Comparison of ENCODE assay signal across 13 cellular contexts in the genomic region with DNA sequence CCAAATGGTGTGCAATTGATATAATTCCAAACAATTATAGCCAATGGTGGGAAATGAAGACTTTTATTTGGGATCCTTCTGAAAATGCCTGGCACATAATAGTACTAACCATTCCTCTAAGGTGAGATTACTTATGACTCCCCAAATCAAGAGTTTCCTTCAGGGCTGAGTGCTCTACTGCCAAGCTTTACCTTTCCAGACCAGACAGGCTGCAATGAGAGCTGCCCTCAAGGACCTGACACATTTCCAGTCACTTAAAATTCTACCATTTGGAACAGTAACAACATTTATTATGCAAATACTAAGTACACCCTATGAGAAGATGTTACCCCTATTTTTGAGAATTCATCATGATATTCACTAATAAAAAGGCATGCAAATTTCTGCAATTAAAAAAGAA. TPM values are rescaled to one million over a fixed set of nuclear protein-coding genes. Genes with fewer than 3 reads are reported as not detected.
DNase-seq lines count a peak whose midpoint lies in the region; ATAC-seq lines count a peak whose summit lies in the region.
"Had no signal": no experiment of that assay in that cellular context is flagged by ENCODE, and none has a peak within 500 bp of the region (broad histone marks: within the 10 kb centered on the region; RNA-seq: fewer than 3 reads in every experiment).

No MANE protein-coding gene starts in this region.

- H3K9me3 Mint-ChIP-seq in activated CD4-positive, alpha-beta T cell treated with anti-CD3 and anti-CD28 coated beads for 36 hours (ENCODE audit: low read depth), result no peaks in the 10 kb centered on the region
- no peaks in the 10 kb centered on the region for H3K9me3 Mint-ChIP-seq in activated naive CD4-positive, alpha-beta T cell treated with anti-CD3 and anti-CD28 coated beads, Interleukin-2, amount 50 U/mL, for 72 hours
- no peaks in the 10 kb centered on the region for H3K9me3 Mint-ChIP-seq in activated naive CD4-positive, alpha-beta T cell treated with anti-CD3 and anti-CD28 coated beads, Interleukin-2, amount 10 ng/mL, durations not matched to agents 7 days and 5 days
- H3K9me3 Mint-ChIP-seq in activated naive CD8-positive, alpha-beta T cell treated with anti-CD3 and anti-CD28 coated beads for 36 hours, result no peaks in the 10 kb centered on the region
- H3K9me3 Mint-ChIP-seq: CD8-positive, alpha-beta T cell had no signal

- no peak for ATAC-seq in activated CD4-positive, alpha-beta T cell treated with anti-CD3 and anti-CD28 coated beads for 36 hours
- ATAC-seq in activated naive CD4-positive, alpha-beta T cell treated with anti-CD3 and anti-CD28 coated beads, Interleukin-2, amount 50 U/mL, for 72 hours, result peak; percentile 38 to 39
- ATAC-seq in left lobe of liver (no peak), GM21367 (IDR thresholded peaks at IDR 0.05; ENCODE audit: unreplicated experiment) (no peak)
- ATAC-seq: CD8-positive, alpha-beta T cell; HepG2 had no signal

- no peaks in the 10 kb centered on the region for H3K27me3 Mint-ChIP-seq in activated CD4-positive, alpha-beta T cell treated with anti-CD3 and anti-CD28 coated beads for 36 hours
- H3K27me3 Mint-ChIP-seq in activated naive CD4-positive, alpha-beta T cell treated with anti-CD3 and anti-CD28 coated beads, Interleukin-2, amount 10 ng/mL, durations not matched to agents 7 days and 5 days, result no peaks in the 10 kb centered on the region
- H3K27me3 Mint-ChIP-seq in activated naive CD8-positive, alpha-beta T cell treated with anti-CD3 and anti-CD28 coated beads for 36 hours, result no peaks in the 10 kb centered on the region

- POLR2A ChIA-PET in activated CD4-positive, alpha-beta T cell treated with anti-CD3 and anti-CD28 coated beads for 36 hours (lab: Charles Lee), result interaction anchor here (0.6 to 1.4 kb wide), 2 partner anchors 12 to 21 kb away, joined by 3 to 6 read pairs; a partner anchor contains a TSS

- intact Hi-C loops in activated CD4-positive, alpha-beta T cell treated with anti-CD3 and anti-CD28 coated beads for 36 hours (cut with DNase I, micrococcal nuclease), result loop anchor here in 1 of 2 experiments (1.0 kb wide), 1 partner anchor 15 kb away; no protein-coding TSS in a partner anchor

- no peak overlapping the region for H3K4me3 Mint-ChIP-seq in activated CD4-positive, alpha-beta T cell treated with anti-CD3 and anti-CD28 coated beads for 36 hours
- no peak overlapping the region for H3K4me3 Mint-ChIP-seq in activated naive CD4-positive, alpha-beta T cell treated with anti-CD3 and anti-CD28 coated beads, Interleukin-2, amount 10 ng/mL, durations not matched to agents 7 days and 5 days
- no peak overlapping the region for H3K4me3 Mint-ChIP-seq in activated naive CD8-positive, alpha-beta T cell treated with anti-CD3 and anti-CD28 coated beads for 36 hours
- H3K4me3 Mint-ChIP-seq: CD14-positive monocyte; CD8-positive, alpha-beta T cell had no signal

- peak overlapping the region; percentile 59 for H3K27ac Mint-ChIP-seq in activated CD4-positive, alpha-beta T cell treated with anti-CD3 and anti-CD28 coated beads for 36 hours
- H3K27ac Mint-ChIP-seq in activated naive CD4-positive, alpha-beta T cell treated with anti-CD3 and anti-CD28 coated beads, Interleukin-2, amount 50 U/mL, for 72 hours, result peak overlapping the region in 1 of 2 donors; percentile 80
- H3K27ac Mint-ChIP-seq in activated naive CD4-positive, alpha-beta T cell treated with anti-CD3 and anti-CD28 coated beads, Interleukin-2, amount 10 ng/mL, durations not matched to agents 7 days and 5 days, result no peak overlapping the region
- peak overlapping the region; percentile 29 for H3K27ac Mint-ChIP-seq in activated naive CD8-positive, alpha-beta T cell treated with anti-CD3 and anti-CD28 coated beads for 36 hours
- H3K27ac Mint-ChIP-seq: CD8-positive, alpha-beta T cell had no signal

- CTCF ChIA-PET in activated CD4-positive, alpha-beta T cell treated with anti-CD3 and anti-CD28 coated beads for 36 hours (lab: Charles Lee), result no interaction called here
- CTCF ChIA-PET in activated naive CD4-positive, alpha-beta T cell treated with anti-CD3 and anti-CD28 coated beads, Interleukin-2, amount 10 ng/mL, durations not matched to agents 7 days and 5 days (lab: Charles Lee), result no interaction called here

- peaks cover 86% of the 10 kb centered on the region for H3K36me3 Mint-ChIP-seq in activated CD4-positive, alpha-beta T cell treated with anti-CD3 and anti-CD28 coated beads for 36 hours (ENCODE audit: low read depth)
- H3K36me3 Mint-ChIP-seq in activated naive CD4-positive, alpha-beta T cell treated with anti-CD3 and anti-CD28 coated beads, Interleukin-2, amount 50 U/mL, for 72 hours, result peaks cover 48 to 82% of the 10 kb centered on the region in 2 donors
- H3K36me3 Mint-ChIP-seq in activated naive CD4-positive, alpha-beta T cell treated with anti-CD3 and anti-CD28 coated beads, Interleukin-2, amount 10 ng/mL, durations not matched to agents 7 days and 5 days, result peaks cover 75% of the 10 kb centered on the region
- H3K36me3 Mint-ChIP-seq in activated naive CD8-positive, alpha-beta T cell treated with anti-CD3 and anti-CD28 coated beads for 36 hours, result peaks cover 57% of the 10 kb centered on the region

- DNase-seq in activated CD4-positive, alpha-beta T cell treated with anti-CD3 and anti-CD28 coated beads for 36 hours, result no peak
- DNase-seq in activated CD4-positive, alpha-beta T cell treated with anti-CD3 and anti-CD28 coated beads, Interleukin-2, amount 50 U/mL, for 1 hour, result no peak
- no peak for DNase-seq in activated naive CD4-positive, alpha-beta T cell treated with anti-CD3 and anti-CD28 coated beads, Interleukin-2, amount 50 U/mL, for 72 hours (ENCODE audit: low spot score in 2 of 2)
- no peak for DNase-seq in activated naive CD4-positive, alpha-beta T cell treated with anti-CD3 and anti-CD28 coated beads, Interleukin-2, amount 10 ng/mL, durations not matched to agents 7 days and 5 days
- DNase-seq in activated naive CD8-positive, alpha-beta T cell treated with anti-CD3 and anti-CD28 coated beads for 36 hours, result no peak
- no peak for DNase-seq in left lobe of liver (ENCODE audit: low spot score)
- DNase-seq: Caco-2; CD8-positive, alpha-beta T cell; DMS53; GF-D8 had no signal

- H3K4me1 Mint-ChIP-seq in activated CD4-positive, alpha-beta T cell treated with anti-CD3 and anti-CD28 coated beads for 36 hours, result peaks cover 52% of the 10 kb centered on the region
- H3K4me1 Mint-ChIP-seq in activated naive CD4-positive, alpha-beta T cell treated with anti-CD3 and anti-CD28 coated beads, Interleukin-2, amount 10 ng/mL, durations not matched to agents 7 days and 5 days, result peaks cover 14% of the 10 kb centered on the region
- peaks cover 35% of the 10 kb centered on the region for H3K4me1 Mint-ChIP-seq in activated naive CD8-positive, alpha-beta T cell treated with anti-CD3 and anti-CD28 coated beads for 36 hours
- H3K4me1 Mint-ChIP-seq: CD14-positive monocyte had no signal

RNA-seq across cellular contexts. Expression of a gene that starts 21.1 kb away (rescaled TPM):
- 10 to 100 TPM; 52.4 to 59.1 TPM for total RNA-seq in activated CD4-positive, alpha-beta T cell treated with anti-CD3 and anti-CD28 coated beads for 36 hours
- total RNA-seq in activated naive CD4-positive, alpha-beta T cell treated with anti-CD3 and anti-CD28 coated beads, Interleukin-2, amount 50 U/mL, for 72 hours, result 10 to 100 TPM; 67.9 to 92.4 TPM
- total RNA-seq in activated naive CD8-positive, alpha-beta T cell treated with anti-CD3 and anti-CD28 coated beads for 36 hours, result 10 to 100 TPM; 42.1 to 44.8 TPM
- total RNA-seq in left lobe of liver, result 13.6 TPM

RNA-seq across cellular contexts. Expression of a gene that starts 22.6 kb away (rescaled TPM):
- total RNA-seq in activated CD4-positive, alpha-beta T cell treated with anti-CD3 and anti-CD28 coated beads for 36 hours, result 10 to 100 TPM in 1 of 2 experiments, 1 to 10 TPM in 1; 6.3 to 10.5 TPM
- total RNA-seq in activated naive CD4-positive, alpha-beta T cell treated with anti-CD3 and anti-CD28 coated beads, Interleukin-2, amount 50 U/mL, for 72 hours, result 10 to 100 TPM; 12.4 to 29.3 TPM
- 1 to 10 TPM; 6.3 to 6.6 TPM for total RNA-seq in activated naive CD8-positive, alpha-beta T cell treated with anti-CD3 and anti-CD28 coated beads for 36 hours
- total RNA-seq in left lobe of liver, result 6.7 TPM

Comparison
In these comparisons a context has a peak if more than half of its experiments do, and no peak if none do; other contexts are left out.
1. ATAC-seq: peak in activated naive CD4-positive, alpha-beta T cell treated with anti-CD3 and anti-CD28 coated beads, Interleukin-2, amount 50 U/mL, for 72 hours (2 of 2); none in activated CD4-positive, alpha-beta T cell treated with anti-CD3 and anti-CD28 coated beads for 36 hours (single experiment), left lobe of liver (single experiment) and GM21367 (single experiment).